In genomic region chr12:18716236-18716635, GRCh38 we compare ENCODE assay signal across 19 cellular contexts. TPM values are rescaled to one million over a fixed set of nuclear protein-coding genes. Genes with fewer than 3 reads are reported as not detected.
DNase-seq lines count a peak whose midpoint lies in the region; ATAC-seq, FAIRE-seq and TF ChIP-seq lines count a peak whose summit lies in the region.
"Had no signal": no experiment of that assay in that cellular context is flagged by ENCODE, and none has a peak within 500 bp of the region (broad histone marks: within the 10 kb centered on the region; RNA-seq: fewer than 3 reads in every experiment).

No MANE protein-coding gene starts in this region.

- TF ChIP-seq CTCF in 22Rv1 (IDR thresholded peaks at IDR 0.05) (0 out of 2 replicates have a peak, but pooled peaks have one; percentile 7), IMR-90 (conservative IDR thresholded peaks at IDR 0.05; ENCODE audit: low read depth, low read length) (no peak), H1 (IDR thresholded peaks at IDR 0.05; ENCODE audit: control extremely low read depth in 1 of 3, insufficient read depth in 1 of 3, low read depth in 1 of 3, low read length in 3 of 3) (no peak), left lung (IDR thresholded peaks at IDR 0.05) (no peak)

- H3K27me3 ChIP-seq in IMR-90 (ENCODE audit: control insufficient read depth, insufficient read depth, low read length), result no peaks in the 10 kb centered on the region
- no peaks in the 10 kb centered on the region for H3K27me3 ChIP-seq in H1 (replicated peaks in 1 of 4; ENCODE audit: control insufficient read depth in 3 of 4, extremely low read depth in 1 of 4, insufficient read depth in 3 of 4, low read length in 3 of 4)
- H3K27me3 ChIP-seq in left lung, result no peaks in the 10 kb centered on the region

- no peaks in the 10 kb centered on the region for H3K79me2 ChIP-seq in H1 (ENCODE audit: control insufficient read depth in 1 of 2, insufficient read depth in 2 of 2, low read length in 2 of 2)

- H3K27ac ChIP-seq in 22Rv1 (no peak overlapping the region), IMR-90 (ENCODE audit: insufficient read depth, low read length) (no peak overlapping the region), H1 (ENCODE audit: low read depth, low read length) (no peak overlapping the region), left lung (no peak overlapping the region)
- H3K27ac ChIP-seq: A549 had no signal

- H3K14ac ChIP-seq in IMR-90 (replicated peaks; ENCODE audit: low read depth, low read length) (no peak overlapping the region), H1 (ENCODE audit: insufficient read length) (no peak overlapping the region)

- H4K8ac ChIP-seq in IMR-90 (ENCODE audit: low read depth in 2 of 2, low read length in 2 of 2) (no peak overlapping the region), H1 (ENCODE audit: extremely low read depth, insufficient read depth, low read length) (no peak overlapping the region)

- dilution Hi-C loops in IMR-90 (cut with HindIII; ENCODE audit: low sequenced_read_pairs, unreplicated experiment), result no loop called here

- H3K4me3 ChIP-seq in IMR-90 (ENCODE audit: insufficient read depth, low read depth, low read length) (no peak overlapping the region), H1 (ENCODE audit: extremely low read depth in 1 of 4, insufficient read depth in 2 of 4, low read depth in 3 of 4, low read length in 4 of 4) (no peak overlapping the region), left lung (no peak overlapping the region)
- H3K4me3 ChIP-seq: A549 had no signal

- H3K36me3 ChIP-seq in IMR-90 (ENCODE audit: control insufficient read depth, insufficient read depth, low read length) (no peaks in the 10 kb centered on the region), H1 (ENCODE audit: control insufficient read depth in 2 of 4, insufficient read depth in 4 of 4, low read length in 3 of 4) (no peaks in the 10 kb centered on the region), left lung (no peaks in the 10 kb centered on the region)

- H2BK12ac ChIP-seq in H1 (ENCODE audit: low read depth, low read length), result no peak overlapping the region

- H2AFZ ChIP-seq in IMR-90 (replicated peaks; ENCODE audit: low read length, poor library complexity), result no peak overlapping the region
- H2AFZ ChIP-seq in H1 (ENCODE audit: low read length), result no peak overlapping the region

- H2BK15ac ChIP-seq in IMR-90 (ENCODE audit: low read depth, low read length) (no peak overlapping the region), H1 (ENCODE audit: low read length) (no peak overlapping the region)

- in situ Hi-C loops in IMR-90 (cut with MboI; ENCODE audit: low sequenced_read_pairs), result no loop called here

- H2BK5ac ChIP-seq in IMR-90 (ENCODE audit: low read depth, low read length, poor library complexity, severe bottlenecking), result no peak overlapping the region
- H2BK5ac ChIP-seq in H1 (ENCODE audit: low read depth, low read length), result no peak overlapping the region

- H3K56ac ChIP-seq in IMR-90 (ENCODE audit: extremely low read depth, insufficient read depth, low read length) (no peak overlapping the region), H1 (replicated peaks; ENCODE audit: insufficient read length, low read depth, low read length) (no peak overlapping the region)

- ATAC-seq in IMR-90 (ENCODE audit: low read depth) (no peak), left lung (peak; percentile 47), GM21526 (IDR thresholded peaks at IDR 0.05; ENCODE audit: low FRiP score, unreplicated experiment) (no peak)
- ATAC-seq: A549; CD8-positive, alpha-beta T cell had no signal

- H4K91ac ChIP-seq in IMR-90 (ENCODE audit: insufficient read depth, low read depth, low read length) (no peak overlapping the region; the same call in 1 of the 2 replicates), H1 (replicated peaks; ENCODE audit: insufficient read length, low read length) (no peak overlapping the region)

- TF ChIP-seq POLR2A in IMR-90 (IDR thresholded peaks at IDR 0.05; ENCODE audit: low read depth, low read length) (no peak), H1 (IDR thresholded peaks at IDR 0.05; ENCODE audit: control extremely low read depth in 1 of 2, low read depth in 2 of 2, low read length in 2 of 2) (no peak)

- H3K4ac ChIP-seq in IMR-90 (ENCODE audit: low read depth, low read length), result no peak overlapping the region
- H3K4ac ChIP-seq in H1 (replicated peaks; ENCODE audit: insufficient read length, low read depth, low read length), result no peak overlapping the region

- DNase-seq in IMR-90 (no peak), H1 (ENCODE audit: low read depth in 1 of 2, low spot score in 2 of 2) (no peak), left lung (no peak), NCI-H146 (lab: John Stamatoyannopoulos, UW) (no peak), NCI-H187 (lab: John Stamatoyannopoulos, UW) (no peak)
- DNase-seq: CD8-positive, alpha-beta T cell; COR-L47; DMS153; GF-D8; H7 had no signal

- H3K9ac ChIP-seq in IMR-90 (ENCODE audit: low read depth, low read length) (no peak overlapping the region), H1 (replicated peaks in 1 of 4; ENCODE audit: extremely low read depth in 1 of 4, low read depth in 3 of 4, low read length in 3 of 4) (no peak overlapping the region)

- TF ChIP-seq EP300 in H1 (IDR thresholded peaks at IDR 0.05; ENCODE audit: borderline replicate concordance in 1 of 2, low read depth in 2 of 2, low read length in 2 of 2), result no peak

- peaks cover 3% of the 10 kb centered on the region for H3K4me1 ChIP-seq in IMR-90 (ENCODE audit: control insufficient read depth, insufficient read depth, low read length)
- no peaks in the 10 kb centered on the region for H3K4me1 ChIP-seq in H1 (replicated peaks in 1 of 4; ENCODE audit: control insufficient read depth in 3 of 4, insufficient read depth in 4 of 4, low read length in 3 of 4)
- H3K4me1 ChIP-seq in left lung, result no peaks in the 10 kb centered on the region
- H3K4me1 ChIP-seq: A549 had no signal

- BruUV-seq in IMR-90 (replicated peaks; lab: Mats Ljungman, UMichigan), result no TSS peak

- H3K23me2 ChIP-seq in H1 (ENCODE audit: low read depth, low read length), result no peaks in the 10 kb centered on the region

- H2AK5ac ChIP-seq in IMR-90 (ENCODE audit: low read depth, low read length) (no peak overlapping the region), H1 (ENCODE audit: low read depth, low read length) (no peak overlapping the region)

- H3K79me1 ChIP-seq in IMR-90 (ENCODE audit: low read depth in 1 of 2, low read length in 2 of 2) (no peaks in the 10 kb centered on the region), H1 (ENCODE audit: low read depth, low read length) (no peaks in the 10 kb centered on the region)

- intact Hi-C loops in IMR-90 (cut with micrococcal nuclease) (no loop called here), left lung (cut with DNase I) (no loop called here)

- no peaks in the 10 kb centered on the region for H3K9me3 ChIP-seq in IMR-90 (ENCODE audit: control insufficient read depth, insufficient read depth, low read length)
- no peaks in the 10 kb centered on the region for H3K9me3 ChIP-seq in H1 (ENCODE audit: insufficient read depth in 2 of 2, low read depth in 1 of 2, low read length in 1 of 2)
- no peaks in the 10 kb centered on the region for H3K9me3 ChIP-seq in left lung
- H3K9me3 ChIP-seq: A549 had no signal

- H3K4me2 ChIP-seq in IMR-90 (ENCODE audit: low read depth, low read length) (no peak overlapping the region), H1 (ENCODE audit: insufficient read depth in 1 of 2, low read depth in 2 of 2, low read length in 2 of 2) (no peak overlapping the region)
- H3K4me2 ChIP-seq: A549 had no signal

- no peak overlapping the region for H2AK9ac ChIP-seq in IMR-90 (replicated peaks; ENCODE audit: low read depth, low read length, poor library complexity)

- H4K20me1 ChIP-seq in IMR-90 (ENCODE audit: insufficient read depth, low read length) (no peaks in the 10 kb centered on the region), H1 (replicated peaks in 1 of 2; ENCODE audit: control insufficient read depth in 1 of 2, insufficient read depth in 2 of 2, low read length in 2 of 2) (no peaks in the 10 kb centered on the region)

- POLR2A ChIA-PET in IMR-90 (lab: Charles Lee; ENCODE audit: unreplicated experiment) (no interaction called here), H1 (lab: Charles Lee; ENCODE audit: partially characterized antibody) (no interaction called here)

- CTCF ChIA-PET in IMR-90 (lab: Yijun Ruan, JAX) (no interaction called here), H1 (lab: Charles Lee; ENCODE audit: partially characterized antibody) (interaction anchor here (0.6 kb wide), 1 partner anchor 74 kb away, joined by 3 read pairs; no protein-coding TSS in a partner anchor)

- H3K9me1 ChIP-seq in IMR-90 (ENCODE audit: insufficient read depth, low read length), result peaks cover 2% of the 10 kb centered on the region

- H3K18ac ChIP-seq in IMR-90 (ENCODE audit: low read depth, low read length), result no peak overlapping the region
- no peak overlapping the region for H3K18ac ChIP-seq in H1 (ENCODE audit: extremely low read depth, low read length)

- peak; percentile 68 for FAIRE-seq in H1 (lab: Jason Lieb, UNC)
- FAIRE-seq: A549, D721Med, GM19239 had no signal

- WGBS in IMR-90 (ENCODE audit: extremely low coverage in 2 of 2, insufficient read length in 1 of 2), 2 experiments, result no CpG with 5 or more reads among the region's 1 CpG
- WGBS in H1 (ENCODE audit: extremely low coverage in 1 of 2, insufficient coverage in 1 of 2, insufficient read length in 1 of 2, insufficient replicate concordance in 2 of 2, low coverage in 1 of 2, low lambda C conversion rate in 2 of 2, missing lambda C conversion rate in 1 of 2), 2 experiments, result 77% methylated on average over 1 of the region's 1 CpG; no CpG with 5 or more reads in 1 of the 2 experiments

- no peak overlapping the region for H3K23ac ChIP-seq in IMR-90 (ENCODE audit: low read depth, low read length)
- H3K23ac ChIP-seq in H1 (ENCODE audit: insufficient read length), result no peak overlapping the region

- TF ChIP-seq RAD21 in IMR-90 (IDR thresholded peaks at IDR 0.05; ENCODE audit: low read length), result no peak
- TF ChIP-seq RAD21 in H1 (IDR thresholded peaks at IDR 0.05 in 1 of 2, conservative IDR thresholded peaks at IDR 0.05 in 1 of 2; ENCODE audit: low read depth in 2 of 2, low read length in 2 of 2), result no peak; a peak in 1 of 4 replicates

- H4K5ac ChIP-seq in IMR-90 (ENCODE audit: low read depth, low read length) (no peak overlapping the region), H1 (ENCODE audit: insufficient read length, low read depth, low read length) (no peak overlapping the region)

- H2BK120ac ChIP-seq in IMR-90 (ENCODE audit: low read depth, low read length) (no peak overlapping the region), H1 (replicated peaks; ENCODE audit: low read depth, low read length) (no peak overlapping the region)

- H2BK20ac ChIP-seq in IMR-90 (ENCODE audit: low read depth, low read length), result no peak overlapping the region
- H2BK20ac ChIP-seq in H1 (ENCODE audit: low read length), result no peak overlapping the region

RNA-seq across cellular contexts. Expression of gene PLCZ1, which starts 21.6 kb away (rescaled TPM):
- not detected in 2 replicates for total RNA-seq in IMR-90 (2012; rRNA removed)
- not detected in 2 replicates for polyA plus RNA-seq in IMR-90 (2012; rRNA removed)
- polyA plus RNA-seq in IMR-90 (2012; cell fraction: cytosol; rRNA removed), result not detected in 2 replicates
- polyA plus RNA-seq in IMR-90 (2012; cell fraction: nucleus; rRNA removed; ENCODE audit: low replicate concordance), result not detected in 2 replicates
- not detected in 2 replicates for total RNA-seq in H1 (2021; fragmentation: NEBNext Ultra II Directional; extraction: Animal tissue kit (Norgen Biotek cat#: 25700))
- polyA plus RNA-seq in H1 (2011; rRNA removed), result not detected in 2 replicates
- polyA plus RNA-seq in H1 (2011; cell fraction: cytosol; rRNA removed), result not detected
- not detected for polyA plus RNA-seq in H1 (2011; cell fraction: nucleus; rRNA removed)
- not detected in 4 replicates for polyA plus RNA-seq in H1 (2012, experiment 1 of 2)
- polyA plus RNA-seq in H1 (2012, experiment 2 of 2), result not detected
- not detected for polyA plus RNA-seq in H1 (2013, experiment 1 of 2)
- not detected for polyA plus RNA-seq in H1 (2013, experiment 2 of 2)
- not detected in 2 replicates for polyA minus RNA-seq in H1 (2011; rRNA and poly(A)+ RNA removed)
- not detected for polyA minus RNA-seq in H1 (2011; cell fraction: cytosol; rRNA and poly(A)+ RNA removed)
- not detected for polyA minus RNA-seq in H1 (2011; cell fraction: nucleus; rRNA and poly(A)+ RNA removed)
- total RNA-seq in left lung, result not detected
- total RNA-seq: CD8-positive, alpha-beta T cell; H7; HT-29 had no signal
- polyA plus RNA-seq: A549, AG04450, BJ, CD14-positive monocyte had no signal

RNA-seq across cellular contexts. Expression of gene CAPZA3, which starts 21.7 kb away (rescaled TPM):
- total RNA-seq in IMR-90 (2012; rRNA removed) (not detected in 2 replicates), left lung (not detected)
- polyA plus RNA-seq in IMR-90 (2012; rRNA removed) (not detected in 2 replicates), H1 (2011; rRNA removed) (not detected in 2 replicates)
- not detected in 2 replicates for polyA plus RNA-seq in IMR-90 (2012; cell fraction: cytosol; rRNA removed)
- polyA plus RNA-seq in IMR-90 (2012; cell fraction: nucleus; rRNA removed; ENCODE audit: low replicate concordance), result not detected in 2 replicates
- not detected in 2 replicates for total RNA-seq in H1 (2021; fragmentation: NEBNext Ultra II Directional; extraction: Animal tissue kit (Norgen Biotek cat#: 25700))
- polyA plus RNA-seq in H1 (2011; cell fraction: cytosol; rRNA removed), result not detected
- not detected for polyA plus RNA-seq in H1 (2011; cell fraction: nucleus; rRNA removed)
- polyA plus RNA-seq in H1 (2012, experiment 1 of 2), result not detected in 4 replicates
- polyA plus RNA-seq in H1 (2012, experiment 2 of 2), result not detected
- polyA plus RNA-seq in H1 (2013, experiment 1 of 2), result not detected
- not detected for polyA plus RNA-seq in H1 (2013, experiment 2 of 2)
- not detected in 2 replicates for polyA minus RNA-seq in H1 (2011; rRNA and poly(A)+ RNA removed)
- polyA minus RNA-seq in H1 (2011; cell fraction: cytosol; rRNA and poly(A)+ RNA removed), result not detected
- not detected for polyA minus RNA-seq in H1 (2011; cell fraction: nucleus; rRNA and poly(A)+ RNA removed)
- total RNA-seq: CD8-positive, alpha-beta T cell; H7; HT-29 had no signal
- polyA plus RNA-seq: A549, AG04450, BJ, CD14-positive monocyte had no signal
